17 cellular contexts compared by ENCODE assay signal in genomic region chr17:42304187-42305030, GRCh38. TPM values are rescaled to one million over a fixed set of nuclear protein-coding genes. Genes with fewer than 3 reads are reported as not detected.
DNase-seq lines count a peak whose midpoint lies in the region; ATAC-seq, FAIRE-seq and TF ChIP-seq lines count a peak whose summit lies in the region.
"Had no signal": no experiment of that assay in that cellular context is flagged by ENCODE, and none has a peak within 500 bp of the region (broad histone marks: within the 10 kb centered on the region; RNA-seq: fewer than 3 reads in every experiment).

No MANE protein-coding gene starts in this region.

- TF ChIP-seq CTCF in HepG2 (CRISPR knock-in tag; IDR thresholded peaks at IDR 0.05) (no peak; the same call in 1 of the 2 replicates), right lobe of liver (IDR thresholded peaks at IDR 0.05) (no peak), glutamatergic neuron (IDR thresholded peaks at IDR 0.05; ENCODE audit: partially characterized antibody, unreplicated experiment) (no peak)

- TF ChIP-seq EP300 in HepG2 (IDR thresholded peaks at IDR 0.05; ENCODE audit: low read depth in 2 of 2, low read length in 2 of 2) (no peak; a peak in 1 of 4 replicates), HepG2 (CRISPR knock-in tag; IDR thresholded peaks at IDR 0.05; ENCODE audit: borderline replicate concordance) (no peak)

- H3K4me3 ChIP-seq in HepG2 (replicated peaks in 1 of 3; ENCODE audit: insufficient read depth in 1 of 3, low read depth in 2 of 3, low read length in 3 of 3) (peak overlapping the region; percentile 27 to 65 (median 30)), right lobe of liver (no peak overlapping the region)
- H3K4me3 ChIP-seq: BLaER1, GM12878 had no signal

- H3K4me2 ChIP-seq in HepG2 (ENCODE audit: low read depth, low read length) = peak overlapping the region; percentile 92
- H3K4me2 ChIP-seq: BLaER1 had no signal

- peaks cover 49% of the 10 kb centered on the region for H3K4me1 ChIP-seq in HepG2 (ENCODE audit: insufficient read depth, low read length)
- no peaks in the 10 kb centered on the region for H3K4me1 ChIP-seq in right lobe of liver
- H3K4me1 ChIP-seq: BLaER1 had no signal

- H2AFZ ChIP-seq in HepG2 (ENCODE audit: low read length) = peak overlapping the region; percentile 55

- H3K36me3 ChIP-seq in HepG2 (replicated peaks in 1 of 2; ENCODE audit: control insufficient read depth in 1 of 2, insufficient read depth in 2 of 2, low read length in 2 of 2) (no peaks in the 10 kb centered on the region), right lobe of liver (peaks cover 0 to 7% (median 6%) of the 10 kb centered on the region in 4 donors)

- H3K4me3 Mint-ChIP-seq in activated CD4-positive, alpha-beta T cell treated with anti-CD3 and anti-CD28 coated beads, Interleukin-2, amount 10 ng/mL, durations not matched to agents 24 days and 14 days = no peak overlapping the region
- H3K4me3 Mint-ChIP-seq in effector memory CD8-positive, alpha-beta T cell = no peak overlapping the region
- H3K4me3 Mint-ChIP-seq in stimulated activated naive B cell treated with anti-CD40 and anti-IgM and Interleukin-4, amounts not matched to agents 10 μg/mL and 1 μg/mL and 100 μg/mL, for 72 hours = peak overlapping the region in 1 of 2 donors; percentile 21
- H3K4me3 Mint-ChIP-seq in glutamatergic neuron (ENCODE audit: unreplicated experiment) = no peak overlapping the region
- H3K4me3 Mint-ChIP-seq: IgD-negative memory B cell had no signal

- no peaks in the 10 kb centered on the region for H4K20me1 ChIP-seq in HepG2 (ENCODE audit: insufficient read depth, low read length)
- H4K20me1 ChIP-seq: BLaER1 had no signal

- ATAC-seq in HepG2 (peak; percentile 79), right lobe of liver (no peak)
- ATAC-seq in effector memory CD8-positive, alpha-beta T cell (replicated peaks) = no peak
- peak in 1 of 2 donors; percentile 11 for ATAC-seq in stimulated activated naive B cell treated with anti-CD40 and anti-IgM and Interleukin-4, amounts not matched to agents 10 μg/mL and 1 μg/mL and 100 μg/mL, for 72 hours (replicated peaks)
- ATAC-seq: GM12878 had no signal

- in situ Hi-C loops in HepG2 (cut with HindIII; ENCODE audit: extremely low pct_ligation_motif_present, low pct_unique_long_range_greater_than_20kb) = no loop called here

- H3K27me3 ChIP-seq in HepG2 (ENCODE audit: control insufficient read depth in 1 of 2, insufficient read depth in 2 of 2, low read length in 2 of 2) = no peaks in the 10 kb centered on the region
- H3K27me3 ChIP-seq in right lobe of liver = no peaks in the 10 kb centered on the region
- H3K27me3 ChIP-seq: BLaER1 had no signal

- CTCF ChIA-PET in HepG2 (lab: Yijun Ruan, JAX; ENCODE audit: low intra/inter-chr PET ratio, low total read pairs) = no interaction called here

- no peaks in the 10 kb centered on the region for H3K79me2 ChIP-seq in HepG2 (ENCODE audit: insufficient read depth, low read length)

- no TSS peak for BruUV-seq in HepG2 (replicated peaks; lab: Mats Ljungman, UMichigan)

- POLR2A ChIA-PET in HepG2 (lab: Yijun Ruan, JAX) = interaction anchor here (0.8 to 1.5 kb wide), 4 partner anchors 15 to 119 kb away, joined by 3 to 5 read pairs (median 3); partner anchors contain the start of genes CAVIN1, STAT5A and STAT5B

- H3K36me3 Mint-ChIP-seq in activated CD4-positive, alpha-beta T cell treated with anti-CD3 and anti-CD28 coated beads, Interleukin-2, amount 10 ng/mL, durations not matched to agents 24 days and 14 days (ENCODE audit: low read depth) = peaks cover 76% of the 10 kb centered on the region
- peaks cover 76% of the 10 kb centered on the region for H3K36me3 Mint-ChIP-seq in effector memory CD8-positive, alpha-beta T cell (ENCODE audit: insufficient read depth)
- peaks cover 68 to 77% of the 10 kb centered on the region in 2 donors for H3K36me3 Mint-ChIP-seq in stimulated activated naive B cell treated with anti-CD40 and anti-IgM and Interleukin-4, amounts not matched to agents 10 μg/mL and 1 μg/mL and 100 μg/mL, for 72 hours
- H3K36me3 Mint-ChIP-seq in glutamatergic neuron (ENCODE audit: unreplicated experiment) = no peaks in the 10 kb centered on the region

- H3K27ac ChIP-seq in HepG2 (ENCODE audit: extremely low read length, insufficient read depth, low read length) (peak overlapping the region; percentile 63), right lobe of liver (no peak overlapping the region)
- H3K27ac ChIP-seq: BLaER1 had no signal

- no peaks in the 10 kb centered on the region for H3K9me3 ChIP-seq in HepG2 (ENCODE audit: low read length)
- H3K9me3 ChIP-seq in right lobe of liver = no peaks in the 10 kb centered on the region
- H3K9me3 ChIP-seq: BLaER1 had no signal

- H3K4me1 Mint-ChIP-seq in activated CD4-positive, alpha-beta T cell treated with anti-CD3 and anti-CD28 coated beads, Interleukin-2, amount 10 ng/mL, durations not matched to agents 24 days and 14 days = peaks cover 25% of the 10 kb centered on the region
- H3K4me1 Mint-ChIP-seq in effector memory CD8-positive, alpha-beta T cell (ENCODE audit: low read depth in 2 of 2) = peaks cover 6 to 9% of the 10 kb centered on the region in 2 donors
- peaks cover 49 to 51% of the 10 kb centered on the region in 2 donors for H3K4me1 Mint-ChIP-seq in stimulated activated naive B cell treated with anti-CD40 and anti-IgM and Interleukin-4, amounts not matched to agents 10 μg/mL and 1 μg/mL and 100 μg/mL, for 72 hours
- H3K4me1 Mint-ChIP-seq in glutamatergic neuron (ENCODE audit: low read depth, unreplicated experiment) = peaks cover 18% of the 10 kb centered on the region

- no peak for TF ChIP-seq RAD21 in HepG2 (CRISPR knock-in tag; IDR thresholded peaks at IDR 0.05)

- H3K27me3 Mint-ChIP-seq in activated CD4-positive, alpha-beta T cell treated with anti-CD3 and anti-CD28 coated beads, Interleukin-2, amount 10 ng/mL, durations not matched to agents 24 days and 14 days = no peaks in the 10 kb centered on the region
- H3K27me3 Mint-ChIP-seq in effector memory CD8-positive, alpha-beta T cell = no peaks in the 10 kb centered on the region
- H3K27me3 Mint-ChIP-seq in stimulated activated naive B cell treated with anti-CD40 and anti-IgM and Interleukin-4, amounts not matched to agents 10 μg/mL and 1 μg/mL and 100 μg/mL, for 72 hours = no peaks in the 10 kb centered on the region
- H3K27me3 Mint-ChIP-seq in glutamatergic neuron (ENCODE audit: unreplicated experiment) = peaks cover 4% of the 10 kb centered on the region
- H3K27me3 Mint-ChIP-seq: IgD-negative memory B cell had no signal

- no peaks in the 10 kb centered on the region for H3K9me3 Mint-ChIP-seq in activated CD4-positive, alpha-beta T cell treated with anti-CD3 and anti-CD28 coated beads, Interleukin-2, amount 10 ng/mL, durations not matched to agents 24 days and 14 days
- no peaks in the 10 kb centered on the region for H3K9me3 Mint-ChIP-seq in effector memory CD8-positive, alpha-beta T cell
- no peaks in the 10 kb centered on the region for H3K9me3 Mint-ChIP-seq in stimulated activated naive B cell treated with anti-CD40 and anti-IgM and Interleukin-4, amounts not matched to agents 10 μg/mL and 1 μg/mL and 100 μg/mL, for 72 hours
- H3K9me3 Mint-ChIP-seq in glutamatergic neuron (ENCODE audit: unreplicated experiment) = no peaks in the 10 kb centered on the region
- H3K9me3 Mint-ChIP-seq: IgD-negative memory B cell had no signal

- peak overlapping the region; percentile 30 for H3K27ac Mint-ChIP-seq in activated CD4-positive, alpha-beta T cell treated with anti-CD3 and anti-CD28 coated beads, Interleukin-2, amount 10 ng/mL, durations not matched to agents 24 days and 14 days
- peak overlapping the region; percentile 64 to 80 for H3K27ac Mint-ChIP-seq in effector memory CD8-positive, alpha-beta T cell
- peak overlapping the region; percentile 75 for H3K27ac Mint-ChIP-seq in stimulated activated naive B cell treated with anti-CD40 and anti-IgM and Interleukin-4, amounts not matched to agents 10 μg/mL and 1 μg/mL and 100 μg/mL, for 72 hours
- H3K27ac Mint-ChIP-seq in glutamatergic neuron (ENCODE audit: unreplicated experiment) = no peak overlapping the region

- DNase-seq in activated CD4-positive, alpha-beta T cell treated with anti-CD3 and anti-CD28 coated beads, Interleukin-2, amount 10 ng/mL, durations not matched to agents 24 days and 14 days = no peak
- no peak for DNase-seq in activated CD4-positive, alpha-beta T cell treated with anti-CD3 and anti-CD28 coated beads for 4 hours
- DNase-seq in HepG2 (ENCODE audit: low spot score) (peak; percentile 62), right lobe of liver (no peak), glutamatergic neuron (no peak), NCI-H1105 treated with DMSO at 0.1 percent for 48 hours (lab: John Stamatoyannopoulos, UW) (no peak)
- no peak for DNase-seq in effector memory CD8-positive, alpha-beta T cell
- DNase-seq in stimulated activated naive B cell treated with anti-CD40 and anti-IgM and Interleukin-4, amounts not matched to agents 10 μg/mL and 1 μg/mL and 100 μg/mL, for 72 hours = no peak
- DNase-seq: DMS 273 treated with DMSO at 0.1 percent for 48 hours, GDM1, HCEC 1CT, NCI-H1417, NCI-H1930, NCI-H69 had no signal

- peak; percentile 95 for FAIRE-seq in HepG2 (lab: Jason Lieb, UNC)
- FAIRE-seq: GM12878 had no signal

- intact Hi-C loops in activated CD4-positive, alpha-beta T cell treated with anti-CD3 and anti-CD28 coated beads, Interleukin-2, amount 10 ng/mL, durations not matched to agents 24 days and 14 days (cut with micrococcal nuclease) = no loop called here
- intact Hi-C loops in HepG2 (cut with micrococcal nuclease; ENCODE audit: unreplicated experiment) = no loop called here
- intact Hi-C loops in right lobe of liver (cut with DNase I) = no loop called here

- H3K9ac ChIP-seq in HepG2 (ENCODE audit: insufficient read depth, low read depth, low read length) = peak overlapping the region; percentile 41
- H3K9ac ChIP-seq: BLaER1 had no signal

- TF ChIP-seq POLR2A in HepG2 (IDR thresholded peaks at IDR 0.05; ENCODE audit: insufficient read depth in 1 of 2, low read depth in 2 of 2, low read length in 2 of 2) (peak in 1 of 2 experiments; percentile 52; a peak in 2 of 4 replicates), right lobe of liver (IDR thresholded peaks at IDR 0.05) (no peak)

- WGBS in HepG2 (ENCODE audit: low lambda C conversion rate) = 25% methylated on average over 11 of the region's 16 CpGs
- 100% methylated on average over 1 of the region's 16 CpGs for WGBS in right lobe of liver (ENCODE audit: insufficient coverage, low coverage, low lambda C conversion rate, missing lambda C conversion rate)

RNA-seq across cellular contexts. Expression of gene STAT5A, which starts 16.1 kb away (rescaled TPM):
- 346 and 348 TPM in 2 replicates for total RNA-seq in activated CD4-positive, alpha-beta T cell treated with anti-CD3 and anti-CD28 coated beads, Interleukin-2, amount 10 ng/mL, durations not matched to agents 24 days and 14 days
- total RNA-seq in HepG2 (2016; rRNA removed; fragmentation: Illumina TruSeq; extraction: Trizol) (4.1 and 4.5 TPM in 2 replicates), right lobe of liver (10 to 100 TPM in 1 of 6 experiments, 1 to 10 TPM in 5; 4.8 to 11.5 (median 7.7) TPM), glutamatergic neuron (ENCODE audit: unreplicated experiment) (3.4 TPM)
- 1.5 and 1.6 TPM in 2 replicates for total RNA-seq in HepG2 (2016; cell fraction: cytosol; rRNA removed; fragmentation: Illumina TruSeq; extraction: Trizol; ENCODE audit: low read depth)
- 2.4 and 3.2 TPM in 2 replicates for total RNA-seq in HepG2 (2016; cell fraction: insoluble cytoplasmic fraction; rRNA removed; fragmentation: Illumina TruSeq; extraction: Trizol)
- total RNA-seq in HepG2 (2016; cell fraction: membrane; rRNA removed; fragmentation: Illumina TruSeq; extraction: Trizol) = 3.5 and 3.6 TPM in 2 replicates
- total RNA-seq in HepG2 (2016; cell fraction: nucleus; rRNA removed; fragmentation: Illumina TruSeq; extraction: Trizol) = 3.1 and 4.2 TPM in 2 replicates
- 1.2 and 1.4 TPM in 2 replicates for polyA plus RNA-seq in HepG2 (2011; rRNA removed)
- polyA plus RNA-seq in HepG2 (2011; cell fraction: cytosol; rRNA removed) = 1.3 and 1.4 TPM in 2 replicates
- 3.3 and 3.4 TPM in 2 replicates for polyA plus RNA-seq in HepG2 (2011; cell fraction: nucleus; rRNA removed)
- 3.9 and 7.9 TPM in 2 replicates for polyA plus RNA-seq in HepG2 (2012)
- 1.2 and 1.4 TPM in 2 replicates for polyA plus RNA-seq in HepG2 (2016; cell fraction: cytosol; fragmentation: Illumina TruSeq; extraction: Trizol; ENCODE audit: low read depth)
- 2.4 and 3.3 TPM in 2 replicates for polyA plus RNA-seq in HepG2 (2016; cell fraction: insoluble cytoplasmic fraction; fragmentation: Illumina TruSeq; extraction: Trizol; ENCODE audit: low read depth)
- 2.4 and 2.5 TPM in 2 replicates for polyA plus RNA-seq in HepG2 (2016; cell fraction: membrane; fragmentation: Illumina TruSeq; extraction: Trizol; ENCODE audit: low read depth)
- polyA plus RNA-seq in HepG2 (2016; cell fraction: nucleus; fragmentation: Illumina TruSeq; extraction: Trizol; ENCODE audit: insufficient read depth, low read depth) = 3.2 and 4.2 TPM in 2 replicates
- 6.3 and 24.5 TPM in 2 replicates for polyA minus RNA-seq in HepG2 (2011; rRNA and poly(A)+ RNA removed; ENCODE audit: low replicate concordance)
- polyA minus RNA-seq in HepG2 (2011; cell fraction: cytosol; rRNA and poly(A)+ RNA removed) = 1.7 TPM in 2 replicates
- polyA minus RNA-seq in HepG2 (2011; cell fraction: nucleus; rRNA and poly(A)+ RNA removed) = 1.7 and 3.0 TPM in 2 replicates

RNA-seq across cellular contexts. Expression of gene STAT5B, which starts 28.2 kb away (rescaled TPM):
- total RNA-seq in activated CD4-positive, alpha-beta T cell treated with anti-CD3 and anti-CD28 coated beads, Interleukin-2, amount 10 ng/mL, durations not matched to agents 24 days and 14 days = 184 and 189 TPM in 2 replicates
- total RNA-seq in HepG2 (2016; rRNA removed; fragmentation: Illumina TruSeq; extraction: Trizol) (17.2 and 21.0 TPM in 2 replicates), right lobe of liver (10 to 100 TPM; 21.2 to 29.0 (median 26.7) TPM), glutamatergic neuron (ENCODE audit: unreplicated experiment) (31.9 TPM)
- 8.8 and 10.4 TPM in 2 replicates for total RNA-seq in HepG2 (2016; cell fraction: cytosol; rRNA removed; fragmentation: Illumina TruSeq; extraction: Trizol; ENCODE audit: low read depth)
- total RNA-seq in HepG2 (2016; cell fraction: insoluble cytoplasmic fraction; rRNA removed; fragmentation: Illumina TruSeq; extraction: Trizol) = 14.8 and 23.5 TPM in 2 replicates
- total RNA-seq in HepG2 (2016; cell fraction: membrane; rRNA removed; fragmentation: Illumina TruSeq; extraction: Trizol) = 13.7 and 14.6 TPM in 2 replicates
- 21.1 and 22.8 TPM in 2 replicates for total RNA-seq in HepG2 (2016; cell fraction: nucleus; rRNA removed; fragmentation: Illumina TruSeq; extraction: Trizol)
- 42.8 and 44.8 TPM in 2 replicates for polyA plus RNA-seq in HepG2 (2011; rRNA removed)
- 18.5 and 22.6 TPM in 2 replicates for polyA plus RNA-seq in HepG2 (2011; cell fraction: cytosol; rRNA removed)
- 110 and 115 TPM in 2 replicates for polyA plus RNA-seq in HepG2 (2011; cell fraction: nucleus; rRNA removed)
- 27.0 and 34.0 TPM in 2 replicates for polyA plus RNA-seq in HepG2 (2012)
- 3.0 and 3.2 TPM in 2 replicates for polyA plus RNA-seq in HepG2 (2016; cell fraction: cytosol; fragmentation: Illumina TruSeq; extraction: Trizol; ENCODE audit: low read depth)
- 13.9 and 18.4 TPM in 2 replicates for polyA plus RNA-seq in HepG2 (2016; cell fraction: insoluble cytoplasmic fraction; fragmentation: Illumina TruSeq; extraction: Trizol; ENCODE audit: low read depth)
- polyA plus RNA-seq in HepG2 (2016; cell fraction: membrane; fragmentation: Illumina TruSeq; extraction: Trizol; ENCODE audit: low read depth) = 8.2 and 9.4 TPM in 2 replicates
- 73.9 and 77.3 TPM in 2 replicates for polyA plus RNA-seq in HepG2 (2016; cell fraction: nucleus; fragmentation: Illumina TruSeq; extraction: Trizol; ENCODE audit: insufficient read depth, low read depth)
- polyA minus RNA-seq in HepG2 (2011; rRNA and poly(A)+ RNA removed; ENCODE audit: low replicate concordance) = 35.0 and 59.1 TPM in 2 replicates
- polyA minus RNA-seq in HepG2 (2011; cell fraction: cytosol; rRNA and poly(A)+ RNA removed) = 14.9 and 16.6 TPM in 2 replicates
- 36.8 and 37.1 TPM in 2 replicates for polyA minus RNA-seq in HepG2 (2011; cell fraction: nucleus; rRNA and poly(A)+ RNA removed)

Comparison
In these comparisons a context has a peak if more than half of its experiments do, and no peak if none do; other contexts are left out.
1. H3K4me3 ChIP-seq: peak in HepG2 (3 of 3); none in right lobe of liver (0 of 3).
2. RNA of gene STAT5A, which starts 16.1 kb away (total RNA-seq): 346 to 348 TPM in activated CD4-positive, alpha-beta T cell treated with anti-CD3 and anti-CD28 coated beads, Interleukin-2, amount 10 ng/mL, durations not matched to agents 24 days and 14 days; 4.8 to 11.5 TPM in right lobe of liver, 1.5 to 4.5 TPM in HepG2 and 3.4 TPM in glutamatergic neuron (single experiment); every median in the first group is over 10 times any median in the second.